In genomic region chrX:15579778-15580747, GRCh38 we compare ENCODE assay signal across 1 cellular context.
A peak's percentile ranks its signal among the peaks of the same experiment; 100 is the strongest.
TF ChIP-seq lines count a peak whose summit lies in the region.

No MANE protein-coding gene starts in this region.

TF ChIP-seq in K562, 482 proteins besides CTCF, POLR2A, EP300 and RAD21 (continued from another document):
- TF ChIP-seq JUND (IDR thresholded peaks at IDR 0.05; ENCODE audit: borderline replicate concordance, low read depth, low read length) (peak; percentile 92), JUND (tag; IDR thresholded peaks at IDR 0.05; ENCODE audit: borderline replicate concordance, low read depth, low read length) (peak; percentile 92; the same call in 2 of the 3 replicates), CTBP1 (IDR thresholded peaks at IDR 0.05; ENCODE audit: borderline replicate concordance) (peak; percentile 13; the same call in 1 of the 2 replicates), TEAD1 (CRISPR knock-in tag; IDR thresholded peaks at IDR 0.05) (0 out of 4 replicates have a peak, but pooled peaks of 1 of the 2 experiments have one; percentile 7), ZNF668 (CRISPR knock-in tag; IDR thresholded peaks at IDR 0.05) (no peak), CCNT2 (IDR thresholded peaks at IDR 0.05; ENCODE audit: borderline replicate concordance, extremely low read depth, insufficient read length, low read depth, low read length) (peak; percentile 30), POLR2AphosphoS5 (IDR thresholded peaks at IDR 0.05; ENCODE audit: control insufficient read depth, insufficient read depth, low read depth, low read length) (peak; percentile 79; the same call in 1 of the 2 replicates), ZMIZ1 (IDR thresholded peaks at IDR 0.05; ENCODE audit: low read depth in 2 of 2, low read length in 2 of 2) (0 out of 4 replicates have a peak, but pooled peaks of 1 of the 2 experiments have one; percentile 39), MTA3 (IDR thresholded peaks at IDR 0.05; ENCODE audit: borderline replicate concordance) (peak; percentile 69; the same call in 1 of the 2 replicates), FOXO4 (CRISPR knock-in tag; IDR thresholded peaks at IDR 0.05) (no peak), RBBP5 (IDR thresholded peaks at IDR 0.05; ENCODE audit: borderline replicate concordance, insufficient read depth, low read length, poor library complexity, severe bottlenecking) (no peak), PRPF4 (IDR thresholded peaks at IDR 0.05; ENCODE audit: insufficient read depth, low read depth, low read length, poor library complexity, severe bottlenecking) (no peak), NFIC (IDR thresholded peaks at IDR 0.05) (peak; percentile 85), KDM1A (IDR thresholded peaks at IDR 0.05) (peak; percentile 68 to 73), ZKSCAN3 (CRISPR knock-in tag; IDR thresholded peaks at IDR 0.05) (no peak), SNRNP70 (optimal IDR thresholded peaks at IDR 0.05; ENCODE audit: low read depth, low read length) (no peak), POLR3A (IDR thresholded peaks at IDR 0.05; ENCODE audit: borderline replicate concordance, extremely low read depth, insufficient read depth, insufficient read length) (no peak), XRCC5 (IDR thresholded peaks at IDR 0.05; ENCODE audit: low read depth, low read length) (no peak), ARID1B (IDR thresholded peaks at IDR 0.05) (peak; percentile 92), CREM (IDR thresholded peaks at IDR 0.05; ENCODE audit: low read depth) (peak; percentile 54), NCOR1 (IDR thresholded peaks at IDR 0.05) (peak; percentile 90)
- TF ChIP-seq, protein P1, sequence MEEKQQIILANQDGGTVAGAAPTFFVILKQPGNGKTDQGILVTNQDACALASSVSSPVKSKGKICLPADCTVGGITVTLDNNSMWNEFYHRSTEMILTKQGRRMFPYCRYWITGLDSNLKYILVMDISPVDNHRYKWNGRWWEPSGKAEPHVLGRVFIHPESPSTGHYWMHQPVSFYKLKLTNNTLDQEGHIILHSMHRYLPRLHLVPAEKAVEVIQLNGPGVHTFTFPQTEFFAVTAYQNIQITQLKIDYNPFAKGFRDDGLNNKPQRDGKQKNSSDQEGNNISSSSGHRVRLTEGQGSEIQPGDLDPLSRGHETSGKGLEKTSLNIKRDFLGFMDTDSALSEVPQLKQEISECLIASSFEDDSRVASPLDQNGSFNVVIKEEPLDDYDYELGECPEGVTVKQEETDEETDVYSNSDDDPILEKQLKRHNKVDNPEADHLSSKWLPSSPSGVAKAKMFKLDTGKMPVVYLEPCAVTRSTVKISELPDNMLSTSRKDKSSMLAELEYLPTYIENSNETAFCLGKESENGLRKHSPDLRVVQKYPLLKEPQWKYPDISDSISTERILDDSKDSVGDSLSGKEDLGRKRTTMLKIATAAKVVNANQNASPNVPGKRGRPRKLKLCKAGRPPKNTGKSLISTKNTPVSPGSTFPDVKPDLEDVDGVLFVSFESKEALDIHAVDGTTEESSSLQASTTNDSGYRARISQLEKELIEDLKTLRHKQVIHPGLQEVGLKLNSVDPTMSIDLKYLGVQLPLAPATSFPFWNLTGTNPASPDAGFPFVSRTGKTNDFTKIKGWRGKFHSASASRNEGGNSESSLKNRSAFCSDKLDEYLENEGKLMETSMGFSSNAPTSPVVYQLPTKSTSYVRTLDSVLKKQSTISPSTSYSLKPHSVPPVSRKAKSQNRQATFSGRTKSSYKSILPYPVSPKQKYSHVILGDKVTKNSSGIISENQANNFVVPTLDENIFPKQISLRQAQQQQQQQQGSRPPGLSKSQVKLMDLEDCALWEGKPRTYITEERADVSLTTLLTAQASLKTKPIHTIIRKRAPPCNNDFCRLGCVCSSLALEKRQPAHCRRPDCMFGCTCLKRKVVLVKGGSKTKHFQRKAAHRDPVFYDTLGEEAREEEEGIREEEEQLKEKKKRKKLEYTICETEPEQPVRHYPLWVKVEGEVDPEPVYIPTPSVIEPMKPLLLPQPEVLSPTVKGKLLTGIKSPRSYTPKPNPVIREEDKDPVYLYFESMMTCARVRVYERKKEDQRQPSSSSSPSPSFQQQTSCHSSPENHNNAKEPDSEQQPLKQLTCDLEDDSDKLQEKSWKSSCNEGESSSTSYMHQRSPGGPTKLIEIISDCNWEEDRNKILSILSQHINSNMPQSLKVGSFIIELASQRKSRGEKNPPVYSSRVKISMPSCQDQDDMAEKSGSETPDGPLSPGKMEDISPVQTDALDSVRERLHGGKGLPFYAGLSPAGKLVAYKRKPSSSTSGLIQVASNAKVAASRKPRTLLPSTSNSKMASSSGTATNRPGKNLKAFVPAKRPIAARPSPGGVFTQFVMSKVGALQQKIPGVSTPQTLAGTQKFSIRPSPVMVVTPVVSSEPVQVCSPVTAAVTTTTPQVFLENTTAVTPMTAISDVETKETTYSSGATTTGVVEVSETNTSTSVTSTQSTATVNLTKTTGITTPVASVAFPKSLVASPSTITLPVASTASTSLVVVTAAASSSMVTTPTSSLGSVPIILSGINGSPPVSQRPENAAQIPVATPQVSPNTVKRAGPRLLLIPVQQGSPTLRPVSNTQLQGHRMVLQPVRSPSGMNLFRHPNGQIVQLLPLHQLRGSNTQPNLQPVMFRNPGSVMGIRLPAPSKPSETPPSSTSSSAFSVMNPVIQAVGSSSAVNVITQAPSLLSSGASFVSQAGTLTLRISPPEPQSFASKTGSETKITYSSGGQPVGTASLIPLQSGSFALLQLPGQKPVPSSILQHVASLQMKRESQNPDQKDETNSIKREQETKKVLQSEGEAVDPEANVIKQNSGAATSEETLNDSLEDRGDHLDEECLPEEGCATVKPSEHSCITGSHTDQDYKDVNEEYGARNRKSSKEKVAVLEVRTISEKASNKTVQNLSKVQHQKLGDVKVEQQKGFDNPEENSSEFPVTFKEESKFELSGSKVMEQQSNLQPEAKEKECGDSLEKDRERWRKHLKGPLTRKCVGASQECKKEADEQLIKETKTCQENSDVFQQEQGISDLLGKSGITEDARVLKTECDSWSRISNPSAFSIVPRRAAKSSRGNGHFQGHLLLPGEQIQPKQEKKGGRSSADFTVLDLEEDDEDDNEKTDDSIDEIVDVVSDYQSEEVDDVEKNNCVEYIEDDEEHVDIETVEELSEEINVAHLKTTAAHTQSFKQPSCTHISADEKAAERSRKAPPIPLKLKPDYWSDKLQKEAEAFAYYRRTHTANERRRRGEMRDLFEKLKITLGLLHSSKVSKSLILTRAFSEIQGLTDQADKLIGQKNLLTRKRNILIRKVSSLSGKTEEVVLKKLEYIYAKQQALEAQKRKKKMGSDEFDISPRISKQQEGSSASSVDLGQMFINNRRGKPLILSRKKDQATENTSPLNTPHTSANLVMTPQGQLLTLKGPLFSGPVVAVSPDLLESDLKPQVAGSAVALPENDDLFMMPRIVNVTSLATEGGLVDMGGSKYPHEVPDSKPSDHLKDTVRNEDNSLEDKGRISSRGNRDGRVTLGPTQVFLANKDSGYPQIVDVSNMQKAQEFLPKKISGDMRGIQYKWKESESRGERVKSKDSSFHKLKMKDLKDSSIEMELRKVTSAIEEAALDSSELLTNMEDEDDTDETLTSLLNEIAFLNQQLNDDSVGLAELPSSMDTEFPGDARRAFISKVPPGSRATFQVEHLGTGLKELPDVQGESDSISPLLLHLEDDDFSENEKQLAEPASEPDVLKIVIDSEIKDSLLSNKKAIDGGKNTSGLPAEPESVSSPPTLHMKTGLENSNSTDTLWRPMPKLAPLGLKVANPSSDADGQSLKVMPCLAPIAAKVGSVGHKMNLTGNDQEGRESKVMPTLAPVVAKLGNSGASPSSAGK (IDR thresholded peaks at IDR 0.05) = no peak
- TF ChIP-seq, protein P2, sequence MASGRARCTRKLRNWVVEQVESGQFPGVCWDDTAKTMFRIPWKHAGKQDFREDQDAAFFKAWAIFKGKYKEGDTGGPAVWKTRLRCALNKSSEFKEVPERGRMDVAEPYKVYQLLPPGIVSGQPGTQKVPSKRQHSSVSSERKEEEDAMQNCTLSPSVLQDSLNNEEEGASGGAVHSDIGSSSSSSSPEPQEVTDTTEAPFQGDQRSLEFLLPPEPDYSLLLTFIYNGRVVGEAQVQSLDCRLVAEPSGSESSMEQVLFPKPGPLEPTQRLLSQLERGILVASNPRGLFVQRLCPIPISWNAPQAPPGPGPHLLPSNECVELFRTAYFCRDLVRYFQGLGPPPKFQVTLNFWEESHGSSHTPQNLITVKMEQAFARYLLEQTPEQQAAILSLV (tag; IDR thresholded peaks at IDR 0.05) = no peak
- TF ChIP-seq, protein P3, sequence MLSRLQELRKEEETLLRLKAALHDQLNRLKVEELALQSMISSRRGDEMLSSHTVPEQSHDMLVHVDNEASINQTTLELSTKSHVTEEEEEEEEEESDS (CRISPR knock-in tag; IDR thresholded peaks at IDR 0.05) = no peak
